10 cellular contexts compared by ENCODE assay signal in the genomic region with DNA sequence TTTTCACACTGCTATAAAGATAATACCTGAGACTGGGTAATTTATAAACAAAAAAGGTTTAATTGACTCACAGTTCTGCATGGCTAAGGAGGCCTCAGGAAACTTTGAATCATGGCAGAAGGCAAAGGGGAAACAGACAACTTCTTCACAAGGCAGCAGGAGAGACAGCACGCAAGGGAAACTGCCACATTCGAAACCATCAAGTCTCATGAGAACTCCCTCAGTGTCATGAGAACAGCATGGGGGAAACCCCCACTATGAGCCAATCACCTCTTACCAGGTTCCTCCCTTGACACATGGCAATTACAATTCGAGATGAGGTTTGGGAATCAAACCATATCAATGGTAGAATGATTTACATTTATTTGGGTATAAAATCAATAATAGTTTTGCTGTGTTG.
"Had no signal": no experiment of that assay in that cellular context is flagged by ENCODE, and none has a peak within 500 bp of the region (broad histone marks: within the 10 kb centered on the region; RNA-seq: fewer than 3 reads in every experiment).

No MANE protein-coding gene starts in this region.

- FAIRE-seq: H54, K562 had no signal

- ATAC-seq: K562 had no signal

- H3K9me3 Mint-ChIP-seq: H9 had no signal

- H3K27ac Mint-ChIP-seq: H9 had no signal

- H3K4me3 Mint-ChIP-seq: H9 had no signal

- H3K9ac ChIP-seq: GM23248 had no signal

- H2AFZ ChIP-seq: GM23248 had no signal

- H3K27ac ChIP-seq: GM23248, HL-60 had no signal

- H3K4me1 Mint-ChIP-seq: H9 had no signal

- DNase-seq: GM23248, GOT3, H9, HCEC 1CT, IMR-90, Kasumi-1, KG1 had no signal

- H3K4me3 ChIP-seq: GM23248, K562 had no signal
